ENCODE assay signal across 8 cellular contexts in genomic region chr19:49114630-49115363, GRCh38. TPM values are rescaled to one million over a fixed set of nuclear protein-coding genes. Genes with fewer than 3 reads are reported as not detected.
DNase-seq lines count a peak whose midpoint lies in the region; ATAC-seq and TF ChIP-seq lines count a peak whose summit lies in the region.

No MANE protein-coding gene starts in this region.

- no peaks in the 10 kb centered on the region for H3K36me3 Mint-ChIP-seq in activated naive CD4-positive, alpha-beta T cell treated with anti-CD3 and anti-CD28 coated beads, Interleukin-2, amount 10 ng/mL, durations not matched to agents 7 days and 5 days
- peaks cover 6% of the 10 kb centered on the region for H3K36me3 Mint-ChIP-seq in glutamatergic neuron (ENCODE audit: unreplicated experiment)

- CTCF ChIA-PET in activated naive CD4-positive, alpha-beta T cell treated with anti-CD3 and anti-CD28 coated beads, Interleukin-2, amount 10 ng/mL, durations not matched to agents 7 days and 5 days (lab: Charles Lee) = interaction anchor here (0.6 to 2.6 kb wide), 9 partner anchors 9 to 84 kb away, joined by 3 to 37 read pairs (median 6); no protein-coding TSS in a partner anchor

- H3K4me3 ChIP-seq in urinary bladder (ENCODE audit: low read depth, low read length) = peak overlapping the region; percentile 81

- no peaks in the 10 kb centered on the region for H3K4me1 ChIP-seq in urinary bladder (ENCODE audit: insufficient read depth)

- ATAC-seq in GM18505 (IDR thresholded peaks at IDR 0.05; ENCODE audit: unreplicated experiment) = peak; percentile 0
- ATAC-seq in HG02798 (IDR thresholded peaks at IDR 0.05; ENCODE audit: poor library complexity, unreplicated experiment) = no peak

- TF ChIP-seq POLR2A in GM18505 (IDR thresholded peaks at IDR 0.05; ENCODE audit: borderline replicate concordance, extremely low read depth, insufficient read depth, insufficient read length) = no peak

- no peaks in the 10 kb centered on the region for H3K9me3 Mint-ChIP-seq in activated naive CD4-positive, alpha-beta T cell treated with anti-CD3 and anti-CD28 coated beads, Interleukin-2, amount 10 ng/mL, durations not matched to agents 7 days and 5 days
- peaks cover 16% of the 10 kb centered on the region for H3K9me3 Mint-ChIP-seq in glutamatergic neuron (ENCODE audit: unreplicated experiment)

- TF ChIP-seq CTCF in glutamatergic neuron (IDR thresholded peaks at IDR 0.05; ENCODE audit: partially characterized antibody, unreplicated experiment) = no peak

- no peak overlapping the region for H3K27ac ChIP-seq in urinary bladder (ENCODE audit: low read depth)

- H3K4me3 Mint-ChIP-seq in activated naive CD4-positive, alpha-beta T cell treated with anti-CD3 and anti-CD28 coated beads, Interleukin-2, amount 10 ng/mL, durations not matched to agents 7 days and 5 days = peak overlapping the region; percentile 78
- H3K4me3 Mint-ChIP-seq in glutamatergic neuron (ENCODE audit: unreplicated experiment) = peak overlapping the region; percentile 85

- no peak overlapping the region for H3K27ac Mint-ChIP-seq in activated naive CD4-positive, alpha-beta T cell treated with anti-CD3 and anti-CD28 coated beads, Interleukin-2, amount 10 ng/mL, durations not matched to agents 7 days and 5 days
- peak overlapping the region; percentile 75 for H3K27ac Mint-ChIP-seq in glutamatergic neuron (ENCODE audit: unreplicated experiment)

- no peaks in the 10 kb centered on the region for H3K36me3 ChIP-seq in urinary bladder (ENCODE audit: insufficient read depth)

- H3K4me1 Mint-ChIP-seq in activated naive CD4-positive, alpha-beta T cell treated with anti-CD3 and anti-CD28 coated beads, Interleukin-2, amount 10 ng/mL, durations not matched to agents 7 days and 5 days = peaks cover 39% of the 10 kb centered on the region
- H3K4me1 Mint-ChIP-seq in glutamatergic neuron (ENCODE audit: low read depth, unreplicated experiment) = peaks cover 19% of the 10 kb centered on the region

- peaks cover 5% of the 10 kb centered on the region for H3K27me3 Mint-ChIP-seq in activated naive CD4-positive, alpha-beta T cell treated with anti-CD3 and anti-CD28 coated beads, Interleukin-2, amount 10 ng/mL, durations not matched to agents 7 days and 5 days
- H3K27me3 Mint-ChIP-seq in glutamatergic neuron (ENCODE audit: unreplicated experiment) = peaks cover 23% of the 10 kb centered on the region

- WGBS in urinary bladder = 6% methylated on average over 68 of the region's 68 CpGs

- peak; percentile 12 for DNase-seq in NCI-H526 treated with DMSO at 0.1 percent for 48 hours (lab: John Stamatoyannopoulos, UW)
- peak; percentile 74 for DNase-seq in activated naive CD4-positive, alpha-beta T cell treated with anti-CD3 and anti-CD28 coated beads, Interleukin-2, amount 10 ng/mL, durations not matched to agents 7 days and 5 days
- peak; percentile 74 for DNase-seq in glutamatergic neuron
- DNase-seq in occipital lobe (lab: John Stamatoyannopoulos, UW) = peak; percentile 77
- DNase-seq in NCI-H2081 treated with DMSO at 0.1 percent for 48 hours (lab: John Stamatoyannopoulos, UW) = no peak

RNA-seq across cellular contexts. Expression of gene LIN7B, which starts 0.6 kb away (rescaled TPM):
- total RNA-seq in glutamatergic neuron (ENCODE audit: unreplicated experiment) (32.6 TPM), occipital lobe (28.7 TPM), urinary bladder (4.7 TPM)
- 18.5 TPM for polyA plus RNA-seq in urinary bladder

RNA-seq across cellular contexts. Expression of gene C19orf73, which starts 4.1 kb away (rescaled TPM):
- total RNA-seq in glutamatergic neuron (ENCODE audit: unreplicated experiment) = 3.2 TPM
- total RNA-seq in occipital lobe = 0.47 TPM
- total RNA-seq in urinary bladder = not detected
- polyA plus RNA-seq in urinary bladder = 1.6 TPM

RNA-seq across cellular contexts. Expression of gene PPFIA3, which starts 4.5 kb away (rescaled TPM):
- 104 TPM for total RNA-seq in glutamatergic neuron (ENCODE audit: unreplicated experiment)
- total RNA-seq in occipital lobe = 35.9 TPM
- total RNA-seq in urinary bladder = 5.2 TPM
- 12.2 TPM for polyA plus RNA-seq in urinary bladder

RNA-seq across cellular contexts. Expression of gene SNRNP70, which starts 29.5 kb away (rescaled TPM):
- total RNA-seq in glutamatergic neuron (ENCODE audit: unreplicated experiment) = 300 TPM
- 112 TPM for total RNA-seq in occipital lobe
- total RNA-seq in urinary bladder = 166 TPM
- polyA plus RNA-seq in urinary bladder = 191 TPM

RNA-seq across cellular contexts. Expression of gene HRC, which starts 40.4 kb away (rescaled TPM):
- total RNA-seq in glutamatergic neuron (ENCODE audit: unreplicated experiment) (26.6 TPM), occipital lobe (0.47 TPM), urinary bladder (5.2 TPM)
- 3.8 TPM for polyA plus RNA-seq in urinary bladder
